In the genomic region with DNA sequence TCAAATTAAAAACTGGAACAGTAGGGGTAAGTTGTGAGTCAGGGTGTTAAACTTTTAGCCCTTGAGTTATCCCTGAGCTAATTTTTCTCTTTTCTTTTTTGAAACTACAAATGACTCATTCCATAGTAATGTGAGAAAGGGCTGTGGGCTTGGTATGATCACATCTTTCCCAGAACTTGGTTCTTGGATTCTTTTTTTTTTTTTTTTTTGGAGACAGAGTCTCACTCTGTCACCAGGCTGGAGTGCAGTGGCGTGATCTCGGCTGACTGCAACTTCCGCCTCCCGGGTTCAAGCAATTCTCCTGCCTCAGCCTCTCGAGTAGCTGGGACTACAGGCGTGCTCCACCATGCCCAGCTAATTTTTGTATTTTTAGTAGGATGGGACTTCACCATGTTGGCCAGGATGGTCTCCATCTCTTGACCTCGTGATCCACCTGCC, we compare ENCODE assay signal across 7 cellular contexts. TPM values are rescaled to one million over a fixed set of nuclear protein-coding genes. Genes with fewer than 3 reads are reported as not detected.
A peak's percentile ranks its signal among the peaks of the same experiment; 100 is the strongest.
DNase-seq lines count a peak whose midpoint lies in the region; FAIRE-seq and TF ChIP-seq lines count a peak whose summit lies in the region.
"Not testable (repeated sequence)": the region's sequence is repeated elsewhere in the genome, so short reads cannot be mapped to it uniquely, and the experiment has no call there.

No MANE protein-coding gene starts in this region.

- peak overlapping the region; percentile 86 for H3K27ac Mint-ChIP-seq in activated CD4-positive, alpha-beta T cell treated with anti-CD3 and anti-CD28 coated beads, Interleukin-2, amount 10 ng/mL, durations not matched to agents 24 days and 14 days

- not testable (repeated sequence) for H3K4me3 Mint-ChIP-seq in activated CD4-positive, alpha-beta T cell treated with anti-CD3 and anti-CD28 coated beads, Interleukin-2, amount 10 ng/mL, durations not matched to agents 24 days and 14 days

- H3K27ac ChIP-seq in esophagus (ENCODE audit: low read depth in 2 of 2, low read length in 1 of 2), result peak overlapping the region; percentile 81 to 84
- H3K27ac ChIP-seq in kidney (ENCODE audit: low read depth in 2 of 2, low read length in 2 of 2), result not testable (repeated sequence)

- in situ Hi-C loops in astrocyte of the cerebellum (cut with HindIII; ENCODE audit: low sequenced_read_pairs), result not testable (repeated sequence)

- H3K9me3 ChIP-seq in esophagus (ENCODE audit: control insufficient read depth in 2 of 2, insufficient read depth in 1 of 2, low read depth in 1 of 2, low read length in 1 of 2); kidney (ENCODE audit: control insufficient read depth in 1 of 2, low read length in 2 of 2): not testable (repeated sequence)

- not testable (repeated sequence) for H3K27me3 ChIP-seq in esophagus (ENCODE audit: control insufficient read depth in 1 of 2, insufficient read depth in 2 of 2, low read length in 2 of 2)

- not testable (repeated sequence) for H3K4me3 ChIP-seq in astrocyte of the cerebellum (ENCODE audit: low read depth, low read length); esophagus (ENCODE audit: low read depth in 1 of 2, low read length in 2 of 2); kidney (ENCODE audit: low read length in 2 of 2)

- not testable (repeated sequence) for FAIRE-seq in kidney (lab: Jason Lieb, UNC)

- H3K36me3 Mint-ChIP-seq in activated CD4-positive, alpha-beta T cell treated with anti-CD3 and anti-CD28 coated beads, Interleukin-2, amount 10 ng/mL, durations not matched to agents 24 days and 14 days (ENCODE audit: low read depth), result peaks cover 46% of the 10 kb centered on the region

- DNase-seq in EH (ENCODE audit: low read depth), result peak; percentile 95
- peak; percentile 72 for DNase-seq in MV-4-11 (lab: John Stamatoyannopoulos, UW)
- not testable (repeated sequence) for DNase-seq in activated CD4-positive, alpha-beta T cell treated with anti-CD3 and anti-CD28 coated beads, Interleukin-2, amount 10 ng/mL, durations not matched to agents 24 days and 14 days
- peak; percentile 89 for DNase-seq in astrocyte of the cerebellum (ENCODE audit: low read depth)
- peak; percentile 70 for DNase-seq in kidney
- DNase-seq in renal cortical epithelial cell (ENCODE audit: low read depth), result peak; percentile 99

- H3K36me3 ChIP-seq in esophagus (ENCODE audit: control insufficient read depth in 2 of 2, insufficient read depth in 2 of 2, low read length in 1 of 2), result not testable (repeated sequence)
- peaks cover 15 to 27% of the 10 kb centered on the region in 2 donors for H3K36me3 ChIP-seq in kidney (ENCODE audit: control insufficient read depth in 1 of 2, insufficient read depth in 2 of 2, low read length in 2 of 2)

- TF ChIP-seq CTCF in astrocyte of the cerebellum (IDR thresholded peaks at IDR 0.05; ENCODE audit: low read depth, low read length, missing control alignments); kidney (IDR thresholded peaks at IDR 0.05; ENCODE audit: borderline replicate concordance, extremely low read depth, insufficient read depth): not testable (repeated sequence)

- 66 to 69% methylated on average over 7 of the region's 7 CpGs for WGBS in esophagus, 2 donors

- intact Hi-C loops in activated CD4-positive, alpha-beta T cell treated with anti-CD3 and anti-CD28 coated beads, Interleukin-2, amount 10 ng/mL, durations not matched to agents 24 days and 14 days (cut with micrococcal nuclease), result loop anchor here (2.0 to 5.0 kb wide), 5 partner anchors 20 to 300 kb away; partner anchors contain the start of genes CCDC121, GPN1, NRBP1 and SLC4A1AP
- intact Hi-C loops in kidney (cut with DNase I), result not testable (repeated sequence)

- H3K27me3 Mint-ChIP-seq in activated CD4-positive, alpha-beta T cell treated with anti-CD3 and anti-CD28 coated beads, Interleukin-2, amount 10 ng/mL, durations not matched to agents 24 days and 14 days, result not testable (repeated sequence)

- not testable (repeated sequence) for H3K4me1 ChIP-seq in esophagus (ENCODE audit: control insufficient read depth in 2 of 2, insufficient read depth in 2 of 2, low read length in 1 of 2); kidney (ENCODE audit: control insufficient read depth in 1 of 2, insufficient read depth in 1 of 2, low read depth in 1 of 2, low read length in 2 of 2)

- not testable (repeated sequence) for H3K9me3 Mint-ChIP-seq in activated CD4-positive, alpha-beta T cell treated with anti-CD3 and anti-CD28 coated beads, Interleukin-2, amount 10 ng/mL, durations not matched to agents 24 days and 14 days

- not testable (repeated sequence) for H3K9ac ChIP-seq in kidney (ENCODE audit: low read length in 2 of 2)

- H3K4me1 Mint-ChIP-seq in activated CD4-positive, alpha-beta T cell treated with anti-CD3 and anti-CD28 coated beads, Interleukin-2, amount 10 ng/mL, durations not matched to agents 24 days and 14 days, result peaks cover 26% of the 10 kb centered on the region

RNA-seq across cellular contexts. Expression of gene SLC4A1AP, which starts 18.7 kb away (rescaled TPM):
- total RNA-seq in activated CD4-positive, alpha-beta T cell treated with anti-CD3 and anti-CD28 coated beads, Interleukin-2, amount 10 ng/mL, durations not matched to agents 24 days and 14 days, result 27.1 and 28.7 TPM in 2 replicates
- polyA plus RNA-seq in esophagus, result 10 to 100 TPM in 1 of 2 donors, 1 to 10 TPM in 1; 10.0 to 15.1 TPM
- 20.9 TPM for total RNA-seq in kidney
- polyA plus RNA-seq in kidney (ENCODE audit: insufficient read depth, low read depth, low replicate concordance), result 19.1 TPM
- 30.2 and 39.1 TPM in 2 replicates for total RNA-seq in renal cortical epithelial cell

RNA-seq across cellular contexts. Expression of gene SUPT7L, which starts 18.9 kb away (rescaled TPM):
- total RNA-seq in activated CD4-positive, alpha-beta T cell treated with anti-CD3 and anti-CD28 coated beads, Interleukin-2, amount 10 ng/mL, durations not matched to agents 24 days and 14 days, result 33.3 and 34.5 TPM in 2 replicates
- 10 to 100 TPM; 16.6 to 22.8 TPM for polyA plus RNA-seq in esophagus
- total RNA-seq in kidney, result 29.6 TPM
- 28.1 TPM for polyA plus RNA-seq in kidney (ENCODE audit: insufficient read depth, low read depth, low replicate concordance)
- total RNA-seq in renal cortical epithelial cell, result 15.3 and 31.9 TPM in 2 replicates

RNA-seq across cellular contexts. Expression of gene GPN1, which starts 53.5 kb away (rescaled TPM):
- total RNA-seq in activated CD4-positive, alpha-beta T cell treated with anti-CD3 and anti-CD28 coated beads, Interleukin-2, amount 10 ng/mL, durations not matched to agents 24 days and 14 days, result 51.0 and 55.4 TPM in 2 replicates
- polyA plus RNA-seq in esophagus (10 to 100 TPM; 15.0 to 25.0 TPM), kidney (ENCODE audit: insufficient read depth, low read depth, low replicate concordance) (31.6 TPM)
- total RNA-seq in kidney (28.1 TPM), renal cortical epithelial cell (76.8 and 86.5 TPM in 2 replicates)

RNA-seq across cellular contexts. Expression of gene CCDC121, which starts 53.5 kb away (rescaled TPM):
- total RNA-seq in activated CD4-positive, alpha-beta T cell treated with anti-CD3 and anti-CD28 coated beads, Interleukin-2, amount 10 ng/mL, durations not matched to agents 24 days and 14 days, result 0.54 and 0.63 TPM in 2 replicates
- polyA plus RNA-seq in esophagus (1 to 10 TPM; 1.0 to 1.2 TPM), kidney (ENCODE audit: insufficient read depth, low read depth, low replicate concordance) (4.2 TPM)
- total RNA-seq in kidney (5.6 TPM), renal cortical epithelial cell (0.69 and 3.8 TPM in 2 replicates)
